Comparison of ENCODE assay signal across 8 cellular contexts in genomic region chr6:126804255-126805064, GRCh38.
DNase-seq lines count a peak whose midpoint lies in the region; ATAC-seq, FAIRE-seq and TF ChIP-seq lines count a peak whose summit lies in the region.

No MANE protein-coding gene starts in this region.

- no peak for TF ChIP-seq EP300 in HepG2 (IDR thresholded peaks at IDR 0.05; ENCODE audit: low read depth in 2 of 2, low read length in 2 of 2)
- TF ChIP-seq EP300 in HepG2 (CRISPR knock-in tag; IDR thresholded peaks at IDR 0.05; ENCODE audit: borderline replicate concordance): no peak

- TF ChIP-seq CTCF in cardiac fibroblast (IDR thresholded peaks at IDR 0.05; ENCODE audit: low read depth, low read length) (peak; percentile 75), HepG2 (CRISPR knock-in tag; IDR thresholded peaks at IDR 0.05) (peak; percentile 75)

- POLR2A ChIA-PET in HepG2 (lab: Yijun Ruan, JAX): no interaction called here
- POLR2A ChIA-PET in activated CD4-positive, alpha-beta memory T cell treated with anti-CD3 and anti-CD28 coated beads for 36 hours (lab: Charles Lee): no interaction called here

- peaks cover 2% of the 10 kb centered on the region for H3K27me3 Mint-ChIP-seq in activated CD4-positive, alpha-beta memory T cell treated with anti-CD3 and anti-CD28 coated beads for 36 hours

- TF ChIP-seq RAD21 in HepG2 (CRISPR knock-in tag; IDR thresholded peaks at IDR 0.05): peak; percentile 35; the same call in 1 of the 2 replicates

- H3K4me3 ChIP-seq in cardiac fibroblast (replicated peaks in 1 of 2; ENCODE audit: low read depth in 2 of 2, low read length in 2 of 2): no peak overlapping the region
- H3K4me3 ChIP-seq in HepG2 (replicated peaks in 1 of 3; ENCODE audit: insufficient read depth in 1 of 3, low read depth in 2 of 3, low read length in 3 of 3): no peak overlapping the region

- no peaks in the 10 kb centered on the region for H3K36me3 Mint-ChIP-seq in activated CD4-positive, alpha-beta memory T cell treated with anti-CD3 and anti-CD28 coated beads for 36 hours

- FAIRE-seq in HepG2 (lab: Jason Lieb, UNC): peak; percentile 88
- no peak for FAIRE-seq in H54 (lab: Jason Lieb, UNC)

- CTCF ChIA-PET in HepG2 (lab: Yijun Ruan, JAX; ENCODE audit: low intra/inter-chr PET ratio, low total read pairs): interaction anchor here (1.2 to 2.0 kb wide), 4 partner anchors 265 to 386 kb away, joined by 3 to 12 read pairs (median 8); no protein-coding TSS in a partner anchor
- CTCF ChIA-PET in activated CD4-positive, alpha-beta memory T cell treated with anti-CD3 and anti-CD28 coated beads for 36 hours (lab: Charles Lee): interaction anchor here (0.5 to 1.4 kb wide), 7 partner anchors 9 to 443 kb away, joined by 3 to 6 read pairs (median 4); no protein-coding TSS in a partner anchor

- no peak overlapping the region for H3K9ac ChIP-seq in HepG2 (ENCODE audit: insufficient read depth, low read depth, low read length)

- ATAC-seq in GM19025 (IDR thresholded peaks at IDR 0.05; ENCODE audit: low read depth, unreplicated experiment): peak; percentile 74
- ATAC-seq in HG03066 (IDR thresholded peaks at IDR 0.05; ENCODE audit: low read depth, unreplicated experiment): peak; percentile 81
- peak; percentile 95 for ATAC-seq in HepG2

- H3K27ac Mint-ChIP-seq in activated CD4-positive, alpha-beta memory T cell treated with anti-CD3 and anti-CD28 coated beads for 36 hours: no peak overlapping the region

- intact Hi-C loops in HepG2 (cut with micrococcal nuclease; ENCODE audit: unreplicated experiment): loop anchor here (1.0 to 5.0 kb wide), 3 partner anchors 266 to 388 kb away; no protein-coding TSS in a partner anchor
- intact Hi-C loops in activated CD4-positive, alpha-beta memory T cell treated with anti-CD3 and anti-CD28 coated beads for 36 hours (cut with micrococcal nuclease): loop anchor here (1.0 kb wide), 1 partner anchor 317 kb away; no protein-coding TSS in a partner anchor

- H3K79me2 ChIP-seq in HepG2 (ENCODE audit: insufficient read depth, low read length): no peaks in the 10 kb centered on the region

- no peaks in the 10 kb centered on the region for H3K9me3 Mint-ChIP-seq in activated CD4-positive, alpha-beta memory T cell treated with anti-CD3 and anti-CD28 coated beads for 36 hours

- no peaks in the 10 kb centered on the region for H3K4me1 Mint-ChIP-seq in activated CD4-positive, alpha-beta memory T cell treated with anti-CD3 and anti-CD28 coated beads for 36 hours (ENCODE audit: low read depth)

- DNase-seq in D341Med (ENCODE audit: low spot score): peak; percentile 59
- DNase-seq in NCI-H69 (lab: John Stamatoyannopoulos, UW): peak; percentile 78
- peak; percentile 69 to 77 for DNase-seq in cardiac fibroblast (ENCODE audit: low read depth in 2 of 2)
- peak; percentile 51 for DNase-seq in HepG2 (ENCODE audit: low spot score)
- DNase-seq in H54 (ENCODE audit: insufficient read length, low spot score): no peak
- DNase-seq in activated CD4-positive, alpha-beta memory T cell treated with anti-CD3 and anti-CD28 coated beads for 36 hours: no peak

- 17% methylated on average over 6 of the region's 6 CpGs for WGBS in HepG2 (ENCODE audit: low lambda C conversion rate)

- TF ChIP-seq POLR2A in HepG2 (IDR thresholded peaks at IDR 0.05; ENCODE audit: insufficient read depth in 1 of 2, low read depth in 2 of 2, low read length in 2 of 2) (no peak), H54 (IDR thresholded peaks at IDR 0.05; ENCODE audit: low read depth, low read length) (no peak)

- no TSS peak for BruUV-seq in HepG2 (replicated peaks; lab: Mats Ljungman, UMichigan)

- H2AFZ ChIP-seq in HepG2 (ENCODE audit: low read length): no peak overlapping the region

- no peak overlapping the region for H3K4me3 Mint-ChIP-seq in activated CD4-positive, alpha-beta memory T cell treated with anti-CD3 and anti-CD28 coated beads for 36 hours

- in situ Hi-C loops in HepG2 (cut with HindIII; ENCODE audit: extremely low pct_ligation_motif_present, low pct_unique_long_range_greater_than_20kb): loop anchor here (25.0 kb wide), 1 partner anchor 308 kb away; the partner anchor contains the start of gene RSPO3

- no peaks in the 10 kb centered on the region for H3K27me3 ChIP-seq in HepG2 (ENCODE audit: control insufficient read depth in 1 of 2, insufficient read depth in 2 of 2, low read length in 2 of 2)

- H3K4me2 ChIP-seq in HepG2 (ENCODE audit: low read depth, low read length): no peak overlapping the region

- H3K9me3 ChIP-seq in HepG2 (ENCODE audit: low read length): no peaks in the 10 kb centered on the region

- no peak overlapping the region for H3K27ac ChIP-seq in HepG2 (ENCODE audit: extremely low read length, insufficient read depth, low read length)

- H3K4me1 ChIP-seq in HepG2 (ENCODE audit: insufficient read depth, low read length): no peaks in the 10 kb centered on the region

- H3K36me3 ChIP-seq in HepG2 (replicated peaks in 1 of 2; ENCODE audit: control insufficient read depth in 1 of 2, insufficient read depth in 2 of 2, low read length in 2 of 2): no peaks in the 10 kb centered on the region

- H4K20me1 ChIP-seq in HepG2 (ENCODE audit: insufficient read depth, low read length): no peaks in the 10 kb centered on the region

TF ChIP-seq in HepG2, 621 proteins besides CTCF, POLR2A, EP300 and RAD21:
- peak; percentile 70 to 71 for TF ChIP-seq MAFK (conservative IDR thresholded peaks at IDR 0.05 in 1 of 2, IDR thresholded peaks at IDR 0.05 in 1 of 2; ENCODE audit: low read length in 2 of 2)
- TF ChIP-seq MAFF (IDR thresholded peaks at IDR 0.05; ENCODE audit: low read depth, low read length): peak; percentile 63
- TF ChIP-seq ZNF781 (CRISPR knock-in tag; IDR thresholded peaks at IDR 0.05; ENCODE audit: borderline replicate concordance, not compliant biosample characterization): no peak
- TF ChIP-seq ATF5 (CRISPR knock-in tag; IDR thresholded peaks at IDR 0.05; ENCODE audit: low read depth): no peak
- no peak for TF ChIP-seq ATRX (CRISPR knock-in tag; IDR thresholded peaks at IDR 0.05; ENCODE audit: borderline replicate concordance)
- peak; percentile 68; the same call in 1 of the 2 replicates for TF ChIP-seq SMC3 (IDR thresholded peaks at IDR 0.05; ENCODE audit: low read length)
- TF ChIP-seq TEAD3 (CRISPR knock-in tag; optimal IDR thresholded peaks at IDR 0.05; ENCODE audit: borderline replicate concordance): peak; percentile 86
- TF ChIP-seq STAG1 (CRISPR knock-in tag; IDR thresholded peaks at IDR 0.05): peak; percentile 68

Comparison
In these comparisons a context has a peak if more than half of its experiments do, and no peak if none do; other contexts are left out.
1. DNase-seq: peak in D341Med (single experiment), NCI-H69 (single experiment), cardiac fibroblast (2 of 2) and HepG2 (single experiment); none in H54 (single experiment) and activated CD4-positive, alpha-beta memory T cell treated with anti-CD3 and anti-CD28 coated beads for 36 hours (single experiment).
2. Peak in every context shown above with its lines, with median percentiles within 50 percentile points of each other: ATAC-seq.